In the genomic region with DNA sequence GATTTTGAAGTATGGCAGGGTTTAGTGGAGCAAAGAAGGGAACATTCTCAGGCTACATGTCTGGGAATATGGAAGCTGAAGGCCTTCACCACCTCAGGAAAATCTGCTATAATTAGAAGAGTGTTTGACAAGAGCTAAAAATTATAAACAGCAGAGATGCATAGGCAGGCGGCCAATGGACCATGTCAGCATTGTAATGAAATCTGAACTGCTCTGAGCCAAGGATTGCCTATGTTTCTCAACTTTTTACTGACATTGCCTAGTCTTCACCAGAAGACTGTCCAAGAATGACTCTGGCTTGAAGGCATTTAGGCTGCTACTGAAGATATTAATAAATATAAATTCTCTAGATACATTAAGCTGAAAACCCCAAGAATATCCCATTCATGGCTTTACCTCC, we compare ENCODE assay signal across 19 cellular contexts.
A peak's percentile ranks its signal among the peaks of the same experiment; 100 is the strongest.
DNase-seq lines count a peak whose midpoint lies in the region; ATAC-seq lines count a peak whose summit lies in the region.
"Had no signal": no experiment of that assay in that cellular context is flagged by ENCODE, and none has a peak within 500 bp of the region (broad histone marks: within the 10 kb centered on the region; RNA-seq: fewer than 3 reads in every experiment).

No MANE protein-coding gene starts in this region.

- ATAC-seq in left ventricle myocardium superior (peak; percentile 91), sciatic nerve (peak; percentile 48), GM19023 (IDR thresholded peaks at IDR 0.05; ENCODE audit: unreplicated experiment) (no peak)
- ATAC-seq: lower lobe of right lung; stimulated activated effector memory CD8-positive, alpha-beta T cell treated with anti-CD3 and anti-CD28 coated beads, Interleukin-12 subunit alpha, Interleukin-12 subunit beta, amount 100 ng/mL, for 72 hours had no signal

- peak; percentile 23 for DNase-seq in AG20443 (ENCODE audit: low spot score)
- peak; percentile 51 for DNase-seq in dedifferentiated amniotic fluid mesenchymal stem cell (ENCODE audit: extremely low spot score)
- DNase-seq in left ventricle myocardium superior, result peak; percentile 73
- no peak for DNase-seq in sciatic nerve (ENCODE audit: low spot score)
- DNase-seq in NCI-H774 (lab: John Stamatoyannopoulos, UW), result no peak
- no peak for DNase-seq in stimulated activated CD4-positive, alpha-beta T cell treated with anti-CD3 and anti-CD28 coated beads, Interleukin-1b, Interleukin-23, amount 100 ng/mL, for 48 hours
- DNase-seq in dermis blood vessel endothelial cell, result no peak
- DNase-seq: activated CD4-positive, alpha-beta T cell treated with anti-CD3 and anti-CD28 coated beads for 1 hour; activated gamma-delta T cell; CD8-positive, alpha-beta memory T cell; DND-41; H9; lower lobe of right lung; NCI-H2029 treated with DMSO at 0.1 percent for 48 hours; NCI-H510A; pancreas; tibial artery had no signal

- intact Hi-C loops in left ventricle myocardium superior (cut with micrococcal nuclease) (loop anchor here (5.0 kb wide), 1 partner anchor 98 kb away; no protein-coding TSS in a partner anchor), sciatic nerve (cut with DNase I) (no loop called here)

Comparison
In these comparisons a context has a peak if more than half of its experiments do, and no peak if none do; other contexts are left out.
1. DNase-seq: peak in AG20443 (single experiment), dedifferentiated amniotic fluid mesenchymal stem cell (single experiment) and left ventricle myocardium superior (single experiment); none in sciatic nerve (single experiment), NCI-H774 (single experiment), stimulated activated CD4-positive, alpha-beta T cell treated with anti-CD3 and anti-CD28 coated beads, Interleukin-1b, Interleukin-23, amount 100 ng/mL, for 48 hours (single experiment) and dermis blood vessel endothelial cell (single experiment).